1 cellular context compared by ENCODE assay signal in the genomic region with DNA sequence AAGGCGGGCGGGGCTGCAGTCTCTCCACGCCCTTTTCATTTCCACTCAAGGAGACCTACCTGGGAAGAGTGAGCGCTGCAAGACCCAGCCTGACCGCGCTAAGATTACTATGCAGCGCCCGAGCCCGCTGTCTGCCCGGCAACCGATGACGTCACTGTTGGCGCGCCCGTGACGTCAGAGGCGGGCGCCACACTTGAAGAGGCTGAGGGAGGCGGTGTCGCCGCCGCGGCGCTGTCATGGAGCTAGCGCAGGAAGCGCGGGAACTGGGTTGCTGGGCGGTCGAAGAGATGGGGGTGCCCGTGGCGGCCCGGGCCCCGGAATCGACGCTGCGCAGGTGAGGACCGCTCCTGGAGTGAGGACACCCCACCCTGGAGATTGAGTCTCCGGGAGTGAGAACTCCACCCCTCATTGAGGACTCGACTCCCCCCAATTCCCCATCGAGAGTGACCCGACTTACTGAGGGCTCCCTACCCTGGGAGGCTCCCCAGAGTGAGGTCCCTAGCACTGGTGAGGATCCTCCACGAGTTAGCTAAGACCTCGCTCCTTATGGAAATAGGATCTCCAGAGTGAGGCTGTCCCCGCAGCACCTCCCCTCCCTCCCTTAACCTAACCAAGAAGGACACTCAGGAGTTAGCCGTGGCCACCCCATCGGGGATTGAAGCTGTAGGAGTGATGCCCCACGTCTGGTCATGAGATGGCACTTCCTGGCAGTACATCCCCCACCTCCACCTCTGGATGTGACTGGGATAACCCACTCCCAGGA.
A peak's percentile ranks its signal among the peaks of the same experiment; 100 is the strongest.
TF ChIP-seq lines count a peak whose summit lies in the region.

A gene with protein sequence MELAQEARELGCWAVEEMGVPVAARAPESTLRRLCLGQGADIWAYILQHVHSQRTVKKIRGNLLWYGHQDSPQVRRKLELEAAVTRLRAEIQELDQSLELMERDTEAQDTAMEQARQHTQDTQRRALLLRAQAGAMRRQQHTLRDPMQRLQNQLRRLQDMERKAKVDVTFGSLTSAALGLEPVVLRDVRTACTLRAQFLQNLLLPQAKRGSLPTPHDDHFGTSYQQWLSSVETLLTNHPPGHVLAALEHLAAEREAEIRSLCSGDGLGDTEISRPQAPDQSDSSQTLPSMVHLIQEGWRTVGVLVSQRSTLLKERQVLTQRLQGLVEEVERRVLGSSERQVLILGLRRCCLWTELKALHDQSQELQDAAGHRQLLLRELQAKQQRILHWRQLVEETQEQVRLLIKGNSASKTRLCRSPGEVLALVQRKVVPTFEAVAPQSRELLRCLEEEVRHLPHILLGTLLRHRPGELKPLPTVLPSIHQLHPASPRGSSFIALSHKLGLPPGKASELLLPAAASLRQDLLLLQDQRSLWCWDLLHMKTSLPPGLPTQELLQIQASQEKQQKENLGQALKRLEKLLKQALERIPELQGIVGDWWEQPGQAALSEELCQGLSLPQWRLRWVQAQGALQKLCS (plus strand): TSS at position 177 of the 763 bp plus-strand sequence. CDS start 60 bp downstream, at position 237.

TF ChIP-seq in K562, 482 proteins besides CTCF, POLR2A, EP300 and RAD21 (continued from another document and continues in another):
- peak; percentile 32 to 87 (median 78) for TF ChIP-seq YY1 (IDR thresholded peaks at IDR 0.05; ENCODE audit: borderline replicate concordance in 1 of 3, control insufficient read depth in 1 of 3, extremely low read depth in 1 of 3, insufficient read depth in 3 of 3, insufficient read length in 1 of 3, insufficient replicate concordance in 2 of 3, low read depth in 1 of 3, low read length in 2 of 3)
- TF ChIP-seq BMI1 (IDR thresholded peaks at IDR 0.05; ENCODE audit: low read length), result no peak
- TF ChIP-seq, protein P1, sequence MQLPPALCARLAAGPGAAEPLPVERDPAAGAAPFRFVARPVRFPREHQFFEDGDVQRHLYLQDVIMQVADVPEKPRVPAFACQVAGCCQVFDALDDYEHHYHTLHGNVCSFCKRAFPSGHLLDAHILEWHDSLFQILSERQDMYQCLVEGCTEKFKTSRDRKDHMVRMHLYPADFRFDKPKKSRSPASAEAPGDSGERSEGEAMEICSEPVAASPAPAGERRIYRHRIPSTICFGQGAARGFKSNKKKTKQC (CRISPR knock-in tag; IDR thresholded peaks at IDR 0.05), result no peak
- TF ChIP-seq HMGN3 (IDR thresholded peaks at IDR 0.05; ENCODE audit: borderline replicate concordance, extremely low read depth, insufficient read length, low read depth, low read length), result peak; percentile 86
- TF ChIP-seq SIN3B (IDR thresholded peaks at IDR 0.05; ENCODE audit: low read depth), result peak; percentile 89
- TF ChIP-seq TEAD4 (IDR thresholded peaks at IDR 0.05; ENCODE audit: low read length), result no peak
- TF ChIP-seq TEAD4 (CRISPR knock-in tag; IDR thresholded peaks at IDR 0.05; ENCODE audit: borderline replicate concordance), result no peak
- TF ChIP-seq HDAC8 (tag; IDR thresholded peaks at IDR 0.05), result no peak
- TF ChIP-seq ZNF165 (CRISPR knock-in tag; IDR thresholded peaks at IDR 0.05; ENCODE audit: borderline replicate concordance), result no peak
- TF ChIP-seq ZNF232 (CRISPR knock-in tag; IDR thresholded peaks at IDR 0.05), result no peak
- no peak for TF ChIP-seq HDGF (IDR thresholded peaks at IDR 0.05)
- TF ChIP-seq, protein P2, sequence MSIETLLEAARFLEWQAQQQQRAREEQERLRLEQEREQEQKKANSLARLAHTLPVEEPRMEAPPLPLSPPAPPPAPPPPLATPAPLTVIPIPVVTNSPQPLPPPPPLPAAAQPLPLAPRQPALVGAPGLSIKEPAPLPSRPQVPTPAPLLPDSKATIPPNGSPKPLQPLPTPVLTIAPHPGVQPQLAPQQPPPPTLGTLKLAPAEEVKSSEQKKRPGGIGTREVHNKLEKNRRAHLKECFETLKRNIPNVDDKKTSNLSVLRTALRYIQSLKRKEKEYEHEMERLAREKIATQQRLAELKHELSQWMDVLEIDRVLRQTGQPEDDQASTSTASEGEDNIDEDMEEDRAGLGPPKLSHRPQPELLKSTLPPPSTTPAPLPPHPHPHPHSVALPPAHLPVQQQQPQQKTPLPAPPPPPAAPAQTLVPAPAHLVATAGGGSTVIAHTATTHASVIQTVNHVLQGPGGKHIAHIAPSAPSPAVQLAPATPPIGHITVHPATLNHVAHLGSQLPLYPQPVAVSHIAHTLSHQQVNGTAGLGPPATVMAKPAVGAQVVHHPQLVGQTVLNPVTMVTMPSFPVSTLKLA (conservative IDR thresholded peaks at IDR 0.05), result peak; percentile 74 to 90
- TF ChIP-seq RBM14 (IDR thresholded peaks at IDR 0.05; ENCODE audit: borderline replicate concordance, insufficient read depth, low read depth, low read length), result no peak
- no peak for TF ChIP-seq CHCHD3 (CRISPR knock-in tag; IDR thresholded peaks at IDR 0.05)
- no peak for TF ChIP-seq TCF7L2 (IDR thresholded peaks at IDR 0.05; ENCODE audit: low read depth, low read length)
- TF ChIP-seq, protein P3, sequence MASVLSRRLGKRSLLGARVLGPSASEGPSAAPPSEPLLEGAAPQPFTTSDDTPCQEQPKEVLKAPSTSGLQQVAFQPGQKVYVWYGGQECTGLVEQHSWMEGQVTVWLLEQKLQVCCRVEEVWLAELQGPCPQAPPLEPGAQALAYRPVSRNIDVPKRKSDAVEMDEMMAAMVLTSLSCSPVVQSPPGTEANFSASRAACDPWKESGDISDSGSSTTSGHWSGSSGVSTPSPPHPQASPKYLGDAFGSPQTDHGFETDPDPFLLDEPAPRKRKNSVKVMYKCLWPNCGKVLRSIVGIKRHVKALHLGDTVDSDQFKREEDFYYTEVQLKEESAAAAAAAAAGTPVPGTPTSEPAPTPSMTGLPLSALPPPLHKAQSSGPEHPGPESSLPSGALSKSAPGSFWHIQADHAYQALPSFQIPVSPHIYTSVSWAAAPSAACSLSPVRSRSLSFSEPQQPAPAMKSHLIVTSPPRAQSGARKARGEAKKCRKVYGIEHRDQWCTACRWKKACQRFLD (CRISPR knock-in tag; IDR thresholded peaks at IDR 0.05), result peak; percentile 16; the same call in 1 of the 2 replicates
- TF ChIP-seq MCM2 (IDR thresholded peaks at IDR 0.05; ENCODE audit: low read depth), result no peak
- TF ChIP-seq, protein P4, sequence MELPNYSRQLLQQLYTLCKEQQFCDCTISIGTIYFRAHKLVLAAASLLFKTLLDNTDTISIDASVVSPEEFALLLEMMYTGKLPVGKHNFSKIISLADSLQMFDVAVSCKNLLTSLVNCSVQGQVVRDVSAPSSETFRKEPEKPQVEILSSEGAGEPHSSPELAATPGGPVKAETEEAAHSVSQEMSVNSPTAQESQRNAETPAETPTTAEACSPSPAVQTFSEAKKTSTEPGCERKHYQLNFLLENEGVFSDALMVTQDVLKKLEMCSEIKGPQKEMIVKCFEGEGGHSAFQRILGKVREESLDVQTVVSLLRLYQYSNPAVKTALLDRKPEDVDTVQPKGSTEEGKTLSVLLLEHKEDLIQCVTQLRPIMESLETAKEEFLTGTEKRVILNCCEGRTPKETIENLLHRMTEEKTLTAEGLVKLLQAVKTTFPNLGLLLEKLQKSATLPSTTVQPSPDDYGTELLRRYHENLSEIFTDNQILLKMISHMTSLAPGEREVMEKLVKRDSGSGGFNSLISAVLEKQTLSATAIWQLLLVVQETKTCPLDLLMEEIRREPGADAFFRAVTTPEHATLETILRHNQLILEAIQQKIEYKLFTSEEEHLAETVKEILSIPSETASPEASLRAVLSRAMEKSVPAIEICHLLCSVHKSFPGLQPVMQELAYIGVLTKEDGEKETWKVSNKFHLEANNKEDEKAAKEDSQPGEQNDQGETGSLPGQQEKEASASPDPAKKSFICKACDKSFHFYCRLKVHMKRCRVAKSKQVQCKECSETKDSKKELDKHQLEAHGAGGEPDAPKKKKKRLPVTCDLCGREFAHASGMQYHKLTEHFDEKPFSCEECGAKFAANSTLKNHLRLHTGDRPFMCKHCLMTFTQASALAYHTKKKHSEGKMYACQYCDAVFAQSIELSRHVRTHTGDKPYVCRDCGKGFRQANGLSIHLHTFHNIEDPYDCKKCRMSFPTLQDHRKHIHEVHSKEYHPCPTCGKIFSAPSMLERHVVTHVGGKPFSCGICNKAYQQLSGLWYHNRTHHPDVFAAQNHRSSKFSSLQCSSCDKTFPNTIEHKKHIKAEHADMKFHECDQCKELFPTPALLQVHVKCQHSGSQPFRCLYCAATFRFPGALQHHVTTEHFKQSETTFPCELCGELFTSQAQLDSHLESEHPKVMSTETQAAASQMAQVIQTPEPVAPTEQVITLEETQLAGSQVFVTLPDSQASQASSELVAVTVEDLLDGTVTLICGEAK (IDR thresholded peaks at IDR 0.05), result no peak
- TF ChIP-seq, protein P4 (CRISPR knock-in tag; IDR thresholded peaks at IDR 0.05), result no peak
- peak; percentile 74 for TF ChIP-seq HNRNPLL (IDR thresholded peaks at IDR 0.05; ENCODE audit: low read depth, low read length, poor library complexity, severe bottlenecking)
- no peak for TF ChIP-seq ZKSCAN3 (CRISPR knock-in tag; IDR thresholded peaks at IDR 0.05)
- TF ChIP-seq, protein P5, sequence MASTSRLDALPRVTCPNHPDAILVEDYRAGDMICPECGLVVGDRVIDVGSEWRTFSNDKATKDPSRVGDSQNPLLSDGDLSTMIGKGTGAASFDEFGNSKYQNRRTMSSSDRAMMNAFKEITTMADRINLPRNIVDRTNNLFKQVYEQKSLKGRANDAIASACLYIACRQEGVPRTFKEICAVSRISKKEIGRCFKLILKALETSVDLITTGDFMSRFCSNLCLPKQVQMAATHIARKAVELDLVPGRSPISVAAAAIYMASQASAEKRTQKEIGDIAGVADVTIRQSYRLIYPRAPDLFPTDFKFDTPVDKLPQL (IDR thresholded peaks at IDR 0.05; ENCODE audit: extremely low read depth, insufficient read length), result no peak
- no peak for TF ChIP-seq PTBP1 (IDR thresholded peaks at IDR 0.05; ENCODE audit: low read depth, low read length)
- TF ChIP-seq ILF3 (IDR thresholded peaks at IDR 0.05; ENCODE audit: borderline replicate concordance), result no peak
- 0 out of 2 replicates have a peak, but pooled peaks have one; percentile 20 for TF ChIP-seq ZNF143 (CRISPR knock-in tag; IDR thresholded peaks at IDR 0.05)
- TF ChIP-seq, protein P6, sequence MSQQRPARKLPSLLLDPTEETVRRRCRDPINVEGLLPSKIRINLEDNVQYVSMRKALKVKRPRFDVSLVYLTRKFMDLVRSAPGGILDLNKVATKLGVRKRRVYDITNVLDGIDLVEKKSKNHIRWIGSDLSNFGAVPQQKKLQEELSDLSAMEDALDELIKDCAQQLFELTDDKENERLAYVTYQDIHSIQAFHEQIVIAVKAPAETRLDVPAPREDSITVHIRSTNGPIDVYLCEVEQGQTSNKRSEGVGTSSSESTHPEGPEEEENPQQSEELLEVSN (IDR thresholded peaks at IDR 0.05; ENCODE audit: borderline replicate concordance in 1 of 2, extremely low read depth in 1 of 2, insufficient read depth in 1 of 2, insufficient read length in 1 of 2, low read depth in 1 of 2, low read length in 1 of 2, poor library complexity in 1 of 2, severe bottlenecking in 1 of 2), result peak; percentile 96
- TF ChIP-seq JUND (IDR thresholded peaks at IDR 0.05; ENCODE audit: borderline replicate concordance, low read depth, low read length), result peak; percentile 99
- peak; percentile 94; the same call in 2 of the 3 replicates for TF ChIP-seq JUND (tag; IDR thresholded peaks at IDR 0.05; ENCODE audit: borderline replicate concordance, low read depth, low read length)
- TF ChIP-seq SRSF9 (IDR thresholded peaks at IDR 0.05; ENCODE audit: borderline replicate concordance, low read depth, low read length), result no peak
- TF ChIP-seq ZZZ3 (IDR thresholded peaks at IDR 0.05), result no peak
- TF ChIP-seq HNRNPUL1 (IDR thresholded peaks at IDR 0.05; ENCODE audit: low read length), result no peak
- no peak for TF ChIP-seq ZNF431 (CRISPR knock-in tag; IDR thresholded peaks at IDR 0.05)
- TF ChIP-seq, protein P7, sequence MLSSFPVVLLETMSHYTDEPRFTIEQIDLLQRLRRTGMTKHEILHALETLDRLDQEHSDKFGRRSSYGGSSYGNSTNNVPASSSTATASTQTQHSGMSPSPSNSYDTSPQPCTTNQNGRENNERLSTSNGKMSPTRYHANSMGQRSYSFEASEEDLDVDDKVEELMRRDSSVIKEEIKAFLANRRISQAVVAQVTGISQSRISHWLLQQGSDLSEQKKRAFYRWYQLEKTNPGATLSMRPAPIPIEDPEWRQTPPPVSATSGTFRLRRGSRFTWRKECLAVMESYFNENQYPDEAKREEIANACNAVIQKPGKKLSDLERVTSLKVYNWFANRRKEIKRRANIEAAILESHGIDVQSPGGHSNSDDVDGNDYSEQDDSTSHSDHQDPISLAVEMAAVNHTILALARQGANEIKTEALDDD (IDR thresholded peaks at IDR 0.05), result no peak
- peak; percentile 56; the same call in 1 of the 2 replicates for TF ChIP-seq KLF1 (tag; IDR thresholded peaks at IDR 0.05)
- no peak for TF ChIP-seq MIER1 (IDR thresholded peaks at IDR 0.05; ENCODE audit: low read depth)
- TF ChIP-seq TAF1 (IDR thresholded peaks at IDR 0.05; ENCODE audit: control insufficient read depth, extremely low read depth, insufficient read depth, low read length, severe bottlenecking), result peak; percentile 78
- no peak for TF ChIP-seq NFATC3 (IDR thresholded peaks at IDR 0.05)
- TF ChIP-seq, protein P8, sequence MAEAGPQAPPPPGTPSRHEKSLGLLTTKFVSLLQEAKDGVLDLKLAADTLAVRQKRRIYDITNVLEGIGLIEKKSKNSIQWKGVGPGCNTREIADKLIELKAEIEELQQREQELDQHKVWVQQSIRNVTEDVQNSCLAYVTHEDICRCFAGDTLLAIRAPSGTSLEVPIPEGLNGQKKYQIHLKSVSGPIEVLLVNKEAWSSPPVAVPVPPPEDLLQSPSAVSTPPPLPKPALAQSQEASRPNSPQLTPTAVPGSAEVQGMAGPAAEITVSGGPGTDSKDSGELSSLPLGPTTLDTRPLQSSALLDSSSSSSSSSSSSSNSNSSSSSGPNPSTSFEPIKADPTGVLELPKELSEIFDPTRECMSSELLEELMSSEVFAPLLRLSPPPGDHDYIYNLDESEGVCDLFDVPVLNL (CRISPR knock-in tag; IDR thresholded peaks at IDR 0.05; ENCODE audit: low read depth), result peak; percentile 80
- TF ChIP-seq CHD4 (IDR thresholded peaks at IDR 0.05; ENCODE audit: insufficient read depth, insufficient replicate concordance, low read depth, low read length, poor library complexity, severe bottlenecking), result no peak
